In the genomic region with DNA sequence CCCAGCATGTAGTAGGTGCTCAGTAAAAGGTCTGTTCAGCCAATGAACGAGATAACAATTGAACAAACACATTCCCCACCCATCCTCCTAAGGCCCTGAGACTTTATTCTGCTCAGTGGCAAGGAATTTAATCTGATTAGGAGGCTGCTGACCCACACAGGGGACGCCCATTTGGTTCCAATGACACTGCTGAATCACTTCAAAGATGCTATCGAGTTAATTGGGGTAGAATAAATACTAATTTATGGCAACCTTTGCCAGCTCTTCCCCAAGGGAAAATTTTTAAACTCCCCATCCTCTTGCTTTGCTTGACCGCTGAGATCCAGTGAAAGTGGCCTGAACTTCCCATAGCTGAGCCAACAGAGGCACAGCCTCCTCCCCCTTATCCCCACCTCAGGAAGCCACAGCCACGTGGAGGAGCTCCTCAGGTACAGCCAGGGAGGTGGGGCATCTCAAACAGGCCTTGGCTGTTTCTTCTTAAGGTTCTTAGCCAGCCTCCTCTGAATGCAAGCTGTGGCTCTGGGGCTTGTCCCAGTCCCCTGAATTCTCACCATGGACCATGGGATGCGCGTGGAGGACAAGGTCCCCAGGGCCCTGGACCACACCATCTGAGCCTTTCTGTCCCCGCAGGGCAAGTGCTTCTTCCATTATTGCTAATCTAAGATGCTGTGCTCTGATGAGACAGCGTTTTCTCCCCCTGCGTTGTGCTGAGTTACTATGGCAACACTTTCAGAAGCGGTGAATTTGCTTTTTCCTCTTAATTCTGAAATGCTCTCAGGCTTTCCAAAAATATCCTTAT, we compare ENCODE assay signal across 17 cellular contexts. TPM values are rescaled to one million over a fixed set of nuclear protein-coding genes. Genes with fewer than 3 reads are reported as not detected.
DNase-seq lines count a peak whose midpoint lies in the region; ATAC-seq, FAIRE-seq and TF ChIP-seq lines count a peak whose summit lies in the region.
"Had no signal": no experiment of that assay in that cellular context is flagged by ENCODE, and none has a peak within 500 bp of the region (broad histone marks: within the 10 kb centered on the region; RNA-seq: fewer than 3 reads in every experiment).

No MANE protein-coding gene starts in this region.

- peak; percentile 54 for ATAC-seq in HG02870 (IDR thresholded peaks at IDR 0.05; ENCODE audit: unreplicated experiment)
- ATAC-seq in K562: no peak
- ATAC-seq in activated T-cell treated with anti-CD3 and anti-CD28 coated beads, Interleukin-2, amount 50 U/mL, for 4 hours: no peak

- peaks cover 2% of the 10 kb centered on the region for H3K9me1 ChIP-seq in K562 (ENCODE audit: control insufficient read depth, insufficient read depth, low read length)

- TF ChIP-seq POLR2A in K562 (conservative IDR thresholded peaks at IDR 0.05): no peak

- H3K4me1 ChIP-seq in BLaER1 (peaks cover 47% of the 10 kb centered on the region), K562 (replicated peaks in 1 of 2; ENCODE audit: control insufficient read depth in 2 of 2, insufficient read depth in 2 of 2, low read length in 2 of 2) (no peaks in the 10 kb centered on the region), mesendoderm (ENCODE audit: control insufficient read depth, low read depth, low read length) (no peaks in the 10 kb centered on the region)
- H3K4me1 ChIP-seq: testis had no signal

- DNase-seq in K562 (ENCODE audit: extremely low read depth in 1 of 4, low spot score in 3 of 4) (no peak), mesendoderm (peak; percentile 52), hippocampal formation (lab: John Stamatoyannopoulos, UW) (no peak), CD14-positive monocyte (ENCODE audit: low spot score) (no peak), NCI-H146 treated with DMSO at 0.1 percent for 48 hours (lab: John Stamatoyannopoulos, UW; ENCODE audit: unreplicated experiment) (no peak)
- DNase-seq in activated T-cell treated with anti-CD3 and anti-CD28 coated beads, Interleukin-2, amount 50 U/mL, for 4 hours: no peak
- DNase-seq: activated B cell treated with CpG ODN at 0.5 μM for 24 hours; NCI-H2029 treated with DMSO at 0.1 percent for 48 hours; NK-92 treated with Interleukin-12 subunit alpha and Interleukin-12 subunit beta, amount 100 ng/mL, for 24 hours; sigmoid colon; T-helper 1 cell; testis had no signal

- TF ChIP-seq CTCF in K562 (IDR thresholded peaks at IDR 0.05 in 2 of 3, conservative IDR thresholded peaks at IDR 0.05 in 1 of 3; ENCODE audit: insufficient read depth in 2 of 3, low read depth in 1 of 3, low read length in 3 of 3): no peak
- no peak for TF ChIP-seq CTCF in CD14-positive monocyte (IDR thresholded peaks at IDR 0.05)

- H4K8ac ChIP-seq in mesendoderm (ENCODE audit: low read depth, low read length): no peak overlapping the region

- H3K36me3 ChIP-seq in BLaER1: peaks cover 50% of the 10 kb centered on the region
- H3K36me3 ChIP-seq in K562 (ENCODE audit: control insufficient read depth, insufficient read depth, low read length): no peaks in the 10 kb centered on the region
- H3K36me3 ChIP-seq in mesendoderm (ENCODE audit: control insufficient read depth, insufficient read depth, low read length): no peaks in the 10 kb centered on the region
- H3K36me3 ChIP-seq: sigmoid colon had no signal

- H3K79me2 ChIP-seq in K562 (ENCODE audit: control insufficient read depth, insufficient read depth, low read length) (no peaks in the 10 kb centered on the region), mesendoderm (ENCODE audit: control insufficient read depth, insufficient read depth, low read length) (no peaks in the 10 kb centered on the region)

- POLR2A ChIA-PET in K562 (lab: Yijun Ruan, JAX): no interaction called here

- TF ChIP-seq RAD21 in K562 (CRISPR knock-in tag; conservative IDR thresholded peaks at IDR 0.05 in 1 of 2, IDR thresholded peaks at IDR 0.05 in 1 of 2): no peak

- CTCF ChIA-PET in K562 (lab: Yijun Ruan, JAX; ENCODE audit: low intra/inter-chr PET ratio): no interaction called here

- H3K4me2 ChIP-seq in BLaER1: peak overlapping the region; percentile 89
- no peak overlapping the region for H3K4me2 ChIP-seq in K562 (ENCODE audit: insufficient read depth, low read length)
- no peak overlapping the region for H3K4me2 ChIP-seq in mesendoderm (ENCODE audit: low read length)

- H3K27me3 Mint-ChIP-seq in activated T-cell treated with anti-CD3 and anti-CD28 coated beads, Interleukin-2, amount 50 U/mL, for 4 hours (ENCODE audit: low read depth): peaks cover 21% of the 10 kb centered on the region
- H3K27me3 Mint-ChIP-seq in CD14-positive monocyte (ENCODE audit: low read depth in 3 of 3): peaks cover 0 to 10% (median 4%) of the 10 kb centered on the region in 3 donors

- H3K27ac Mint-ChIP-seq in CD14-positive monocyte: no peak overlapping the region
- H3K27ac Mint-ChIP-seq: activated B cell treated with CpG ODN at 0.5 μM for 24 hours; dendritic cell treated with granulocyte-macrophage colony-stimulating factor and Interleukin-4, amounts not matched to agents 40 ng/mL and 50 ng/mL, for 4 days; mesothelial cell of epicardium had no signal

- BruUV-seq in K562 (replicated peaks; lab: Mats Ljungman, UMichigan): no TSS peak

- H3K4me3 Mint-ChIP-seq in activated T-cell treated with anti-CD3 and anti-CD28 coated beads, Interleukin-2, amount 50 U/mL, for 4 hours: no peak overlapping the region
- H3K4me3 Mint-ChIP-seq in CD14-positive monocyte: no peak overlapping the region
- H3K4me3 Mint-ChIP-seq: activated B cell treated with CpG ODN at 0.5 μM for 24 hours; dendritic cell treated with granulocyte-macrophage colony-stimulating factor and Interleukin-4, amounts not matched to agents 40 ng/mL and 50 ng/mL, for 4 days; mesothelial cell of epicardium had no signal

- FAIRE-seq in K562 (lab: Jason Lieb, UNC): no peak

- no peak overlapping the region for H2BK120ac ChIP-seq in mesendoderm (ENCODE audit: low read depth, low read length)

- WGBS in K562 (ENCODE audit: insufficient coverage, low coverage, missing lambda C conversion rate): 0% methylated on average over 8 of the region's 11 CpGs
- no CpG with 5 or more reads among the region's 11 CpGs for WGBS in mesendoderm (ENCODE audit: extremely low coverage, insufficient coverage, low lambda C conversion rate)

- no peaks in the 10 kb centered on the region for H3K9me3 Mint-ChIP-seq in activated T-cell treated with anti-CD3 and anti-CD28 coated beads, Interleukin-2, amount 50 U/mL, for 4 hours
- H3K9me3 Mint-ChIP-seq in CD14-positive monocyte: peaks cover 0 to 3% (median 0%) of the 10 kb centered on the region in 7 donors
- H3K9me3 Mint-ChIP-seq: activated B cell treated with CpG ODN at 0.5 μM for 24 hours, mesothelial cell of epicardium had no signal

- no peak overlapping the region for H2AK5ac ChIP-seq in mesendoderm (ENCODE audit: low read length)

- H3K9me3 ChIP-seq in BLaER1 (0 out of 2 replicates have a peak, but pooled peaks cover 3% of the 10 kb centered on the region), K562 (replicated peaks; ENCODE audit: control insufficient read depth, insufficient read depth, low read depth, low read length) (no peaks in the 10 kb centered on the region)
- H3K9me3 ChIP-seq: sigmoid colon, testis had no signal

- H3K36me3 Mint-ChIP-seq in activated T-cell treated with anti-CD3 and anti-CD28 coated beads, Interleukin-2, amount 50 U/mL, for 4 hours (ENCODE audit: insufficient read depth): no peaks in the 10 kb centered on the region
- no peaks in the 10 kb centered on the region for H3K36me3 Mint-ChIP-seq in CD14-positive monocyte

- no peaks in the 10 kb centered on the region for H3K27me3 ChIP-seq in BLaER1
- peaks cover 0 to 9% of the 10 kb centered on the region in 2 experiments; a peak in 1 of 5 replicates for H3K27me3 ChIP-seq in K562 (ENCODE audit: control insufficient read depth in 2 of 2, insufficient read depth in 2 of 2, low read length in 2 of 2)
- no peaks in the 10 kb centered on the region for H3K27me3 ChIP-seq in mesendoderm (ENCODE audit: insufficient read depth, low read length, poor library complexity)
- H3K27me3 ChIP-seq: sigmoid colon, testis had no signal

- no peaks in the 10 kb centered on the region for H3K4me1 Mint-ChIP-seq in activated T-cell treated with anti-CD3 and anti-CD28 coated beads, Interleukin-2, amount 50 U/mL, for 4 hours (ENCODE audit: low read depth)
- H3K4me1 Mint-ChIP-seq in CD14-positive monocyte: no peaks in the 10 kb centered on the region
- H3K4me1 Mint-ChIP-seq: activated B cell treated with CpG ODN at 0.5 μM for 24 hours, mesothelial cell of epicardium had no signal

- H3K23ac ChIP-seq in mesendoderm (ENCODE audit: low read length): no peak overlapping the region

- H3K56ac ChIP-seq in mesendoderm (ENCODE audit: low read length): no peak overlapping the region

- peaks cover 77% of the 10 kb centered on the region for H4K20me1 ChIP-seq in BLaER1
- no peaks in the 10 kb centered on the region for H4K20me1 ChIP-seq in K562 (replicated peaks; ENCODE audit: control insufficient read depth, insufficient read depth, low read length)

- H3K27ac ChIP-seq in BLaER1: peak overlapping the region; percentile 49; the same call in 1 of the 2 replicates
- H3K27ac ChIP-seq in K562 (ENCODE audit: extremely low read depth, low read depth, low read length): no peak overlapping the region
- H3K27ac ChIP-seq in mesendoderm (ENCODE audit: low read depth, low read length): no peak overlapping the region
- H3K27ac ChIP-seq: RWPE1, sigmoid colon, testis had no signal

- H3K9ac ChIP-seq in BLaER1 (no peak overlapping the region), K562 (ENCODE audit: insufficient read depth in 1 of 2, low read depth in 2 of 2, low read length in 2 of 2) (no peak overlapping the region), mesendoderm (ENCODE audit: low read length) (no peak overlapping the region)

- intact Hi-C loops in K562 (cut with micrococcal nuclease) (no loop called here), CD14-positive monocyte (cut with micrococcal nuclease) (no loop called here)

- no peak overlapping the region for H3K4ac ChIP-seq in mesendoderm (ENCODE audit: low read depth, low read length)

- H3K4me3 ChIP-seq in BLaER1 (no peak overlapping the region), K562 (no peak overlapping the region), mesendoderm (ENCODE audit: low read length) (no peak overlapping the region)
- H3K4me3 ChIP-seq: sigmoid colon, testis had no signal

- in situ Hi-C loops in K562 (cut with MboI): no loop called here

- no peak overlapping the region for H4K5ac ChIP-seq in mesendoderm (ENCODE audit: low read length)

- no peaks in the 10 kb centered on the region for H3K79me1 ChIP-seq in mesendoderm (ENCODE audit: low read length)

- no peak overlapping the region for H2BK15ac ChIP-seq in mesendoderm (replicated peaks; ENCODE audit: low read depth)

- no peak for TF ChIP-seq EP300 in K562 (IDR thresholded peaks at IDR 0.05; ENCODE audit: low read length)

- no peak overlapping the region for H2BK5ac ChIP-seq in mesendoderm (ENCODE audit: low read length)

- no peak overlapping the region for H3K18ac ChIP-seq in mesendoderm (ENCODE audit: low read length)

- H2AFZ ChIP-seq in K562 (ENCODE audit: low read depth, low read length): no peak overlapping the region

RNA-seq across cellular contexts. Expression of a gene that starts 26.7 kb away (rescaled TPM):
- total RNA-seq in K562 (2011; cell fraction: chromatin; rRNA removed; ENCODE audit: low replicate concordance): 0.05 TPM in 1 of 2 replicates, not detected in the other
- total RNA-seq in K562 (2011; cell fraction: nucleolus; rRNA removed): not detected in 2 replicates
- not detected in 2 replicates for total RNA-seq in K562 (2011; cell fraction: nucleoplasm; rRNA removed)
- not detected in 2 replicates for total RNA-seq in K562 (2014; rRNA removed)
- not detected in 2 replicates for total RNA-seq in K562 (2014; rRNA removed; fragmentation: Illumina TruSeq; extraction: Trizol)
- total RNA-seq in K562 (2015; rRNA removed; fragmentation: Illumina TruSeq; extraction: Trizol): not detected in 2 replicates
- 0.04 TPM in 1 of 2 replicates, not detected in the other for total RNA-seq in K562 (2021)
- not detected in 2 replicates for polyA plus RNA-seq in K562 (2011; rRNA removed)
- not detected in 2 replicates for polyA plus RNA-seq in K562 (2011; cell fraction: cytosol; rRNA removed)
- polyA plus RNA-seq in K562 (2011; cell fraction: nucleus; rRNA removed): not detected in 2 replicates
- not detected in 2 replicates for polyA plus RNA-seq in K562 (2012)
- not detected in 2 replicates for polyA plus RNA-seq in K562 (2014; fragmentation: Illumina TruSeq; extraction: Trizol)
- not detected for polyA plus RNA-seq in K562 (2014; fragmentation: Nextera tagmentation; extraction: Ambion mirVana)
- 0.04 TPM in 1 of 2 replicates, not detected in the other for polyA plus RNA-seq in K562 (2014; rRNA removed)
- polyA minus RNA-seq in K562 (2011; rRNA and poly(A)+ RNA removed): not detected in 2 replicates
- polyA minus RNA-seq in K562 (2011; cell fraction: cytosol; rRNA and poly(A)+ RNA removed): not detected in 2 replicates
- not detected in 2 replicates for polyA minus RNA-seq in K562 (2011; cell fraction: nucleus; rRNA and poly(A)+ RNA removed)
- 18.8 TPM for polyA plus RNA-seq in mesendoderm (2013, experiment 1 of 2)
- 18.0 TPM for polyA plus RNA-seq in mesendoderm (2013, experiment 2 of 2)
- total RNA-seq in activated T-cell treated with anti-CD3 and anti-CD28 coated beads, Interleukin-2, amount 50 U/mL, for 4 hours: under 1 TPM; 0.38 to 0.61 (median 0.43) TPM
- polyA plus RNA-seq in CD14-positive monocyte: not detected
